In genomic region chr2:44632931-44633689, GRCh38 we compare ENCODE assay signal across 16 cellular contexts.
DNase-seq lines count a peak whose midpoint lies in the region; ATAC-seq, FAIRE-seq and TF ChIP-seq lines count a peak whose summit lies in the region.
"Had no signal": no experiment of that assay in that cellular context is flagged by ENCODE, and none has a peak within 500 bp of the region (broad histone marks: within the 10 kb centered on the region; RNA-seq: fewer than 3 reads in every experiment).

No MANE protein-coding gene starts in this region.

- H4K20me1 ChIP-seq in HepG2 (ENCODE audit: insufficient read depth, low read length) (no peaks in the 10 kb centered on the region), GM12878 (ENCODE audit: control insufficient read depth, insufficient read depth) (no peaks in the 10 kb centered on the region)

- no peak for TF ChIP-seq RAD21 in HepG2 (CRISPR knock-in tag; IDR thresholded peaks at IDR 0.05)
- no peak for TF ChIP-seq RAD21 in GM12878 (IDR thresholded peaks at IDR 0.05; ENCODE audit: insufficient read depth, low read depth, low read length)

- H3K27ac ChIP-seq in HepG2 (ENCODE audit: extremely low read length, insufficient read depth, low read length) (no peak overlapping the region), right lobe of liver (no peak overlapping the region), GM12878 (ENCODE audit: control insufficient read depth, insufficient read depth) (no peak overlapping the region)
- H3K27ac ChIP-seq: 22Rv1, GM23248 had no signal

- 74% methylated on average over 4 of the region's 4 CpGs for WGBS in HepG2 (ENCODE audit: low lambda C conversion rate)
- 84% methylated on average over 4 of the region's 4 CpGs for WGBS in right lobe of liver (ENCODE audit: insufficient coverage, low coverage, low lambda C conversion rate, missing lambda C conversion rate)
- WGBS in GM12878 (ENCODE audit: insufficient coverage, insufficient replicate concordance, low lambda C conversion rate, missing lambda C conversion rate) = 73% methylated on average over 4 of the region's 4 CpGs

- intact Hi-C loops in HepG2 (cut with micrococcal nuclease; ENCODE audit: unreplicated experiment) = no loop called here
- intact Hi-C loops in right lobe of liver (cut with DNase I) = no loop called here
- intact Hi-C loops in GM12878 (cut with micrococcal nuclease; ENCODE audit: unreplicated experiment) = no loop called here

- POLR2A ChIA-PET in HepG2 (lab: Yijun Ruan, JAX) (no interaction called here), GM12878 (lab: Charles Lee) (no interaction called here)

- H3K27me3 Mint-ChIP-seq in T-helper 1 cell treated with Interleukin-12 subunit alpha and Interleukin-12 subunit beta and Interleukin-4 antibody, amounts not matched to agents 30 μg/mL and 1 μg/mL, for 36 hours (ENCODE audit: low read depth) = no peaks in the 10 kb centered on the region
- no peaks in the 10 kb centered on the region for H3K27me3 Mint-ChIP-seq in activated naive CD8-positive, alpha-beta T cell treated with anti-CD3 and anti-CD28 coated beads for 36 hours
- H3K27me3 Mint-ChIP-seq: CD8-positive, alpha-beta memory T cell had no signal

- ATAC-seq in HepG2 (no peak), right lobe of liver (no peak), GM12878 (no peak), GM18502 (IDR thresholded peaks at IDR 0.05; ENCODE audit: poor library complexity, unreplicated experiment) (no peak)
- ATAC-seq: HCT116 had no signal

- H3K9me3 Mint-ChIP-seq in T-helper 1 cell treated with Interleukin-12 subunit alpha and Interleukin-12 subunit beta and Interleukin-4 antibody, amounts not matched to agents 30 μg/mL and 1 μg/mL, for 36 hours = peaks cover 16% of the 10 kb centered on the region
- H3K9me3 Mint-ChIP-seq in activated naive CD8-positive, alpha-beta T cell treated with anti-CD3 and anti-CD28 coated beads for 36 hours = peaks cover 6% of the 10 kb centered on the region

- no peak for TF ChIP-seq POLR2A in HepG2 (IDR thresholded peaks at IDR 0.05; ENCODE audit: insufficient read depth in 1 of 2, low read depth in 2 of 2, low read length in 2 of 2)
- no peak for TF ChIP-seq POLR2A in right lobe of liver (IDR thresholded peaks at IDR 0.05)
- TF ChIP-seq POLR2A in GM12878 (IDR thresholded peaks at IDR 0.05; ENCODE audit: low read depth, low read length) = no peak

- H3K9ac ChIP-seq in HepG2 (ENCODE audit: insufficient read depth, low read depth, low read length) = no peak overlapping the region
- no peak overlapping the region for H3K9ac ChIP-seq in GM12878 (ENCODE audit: control insufficient read depth, insufficient read depth, low read length)
- H3K9ac ChIP-seq: GM23248 had no signal

- no peaks in the 10 kb centered on the region for H3K4me1 ChIP-seq in HepG2 (ENCODE audit: insufficient read depth, low read length)
- no peaks in the 10 kb centered on the region for H3K4me1 ChIP-seq in right lobe of liver
- H3K4me1 ChIP-seq in GM12878 (ENCODE audit: control insufficient read depth, insufficient read depth, low read length) = no peaks in the 10 kb centered on the region; the same call in 1 of the 2 replicates
- H3K4me1 ChIP-seq: Caco-2 had no signal

- FAIRE-seq in HepG2 (lab: Jason Lieb, UNC) (no peak), GM12878 (lab: Jason Lieb, UNC) (no peak)
- FAIRE-seq: H54 had no signal

- peak overlapping the region; percentile 2 for H3K27ac Mint-ChIP-seq in T-helper 1 cell treated with Interleukin-12 subunit alpha and Interleukin-12 subunit beta and Interleukin-4 antibody, amounts not matched to agents 30 μg/mL and 1 μg/mL, for 36 hours
- no peak overlapping the region for H3K27ac Mint-ChIP-seq in activated naive CD8-positive, alpha-beta T cell treated with anti-CD3 and anti-CD28 coated beads for 36 hours
- H3K27ac Mint-ChIP-seq: CD14-positive monocyte had no signal

- no peaks in the 10 kb centered on the region for H3K79me2 ChIP-seq in HepG2 (ENCODE audit: insufficient read depth, low read length)
- H3K79me2 ChIP-seq in GM12878 (ENCODE audit: control insufficient read depth, insufficient read depth, low read length) = no peaks in the 10 kb centered on the region

- CTCF ChIA-PET in HepG2 (lab: Yijun Ruan, JAX; ENCODE audit: low intra/inter-chr PET ratio, low total read pairs) (no interaction called here), GM12878 (lab: Yijun Ruan, JAX) (interaction anchor here (1.3 kb wide), 1 partner anchor 34 kb away, joined by 4 read pairs; no protein-coding TSS in a partner anchor)

- SMC1A ChIA-PET in GM12878 (lab: Charles Lee; ENCODE audit: uncharacterized antibody, unreplicated experiment) = interaction anchor here (0.7 to 4.7 kb wide), 3 partner anchors 11 to 68 kb away, joined by 4 to 21 read pairs (median 4); no protein-coding TSS in a partner anchor

- in situ Hi-C loops in HepG2 (cut with HindIII; ENCODE audit: extremely low pct_ligation_motif_present, low pct_unique_long_range_greater_than_20kb) (no loop called here), GM12878 (cut with MboI) (no loop called here)

- H3K36me3 Mint-ChIP-seq in T-helper 1 cell treated with Interleukin-12 subunit alpha and Interleukin-12 subunit beta and Interleukin-4 antibody, amounts not matched to agents 30 μg/mL and 1 μg/mL, for 36 hours (ENCODE audit: low read depth) = no peaks in the 10 kb centered on the region
- H3K36me3 Mint-ChIP-seq in activated naive CD8-positive, alpha-beta T cell treated with anti-CD3 and anti-CD28 coated beads for 36 hours = peaks cover 34% of the 10 kb centered on the region

- no TSS peak for BruUV-seq in HepG2 (replicated peaks; lab: Mats Ljungman, UMichigan)
- BruUV-seq in GM12878 (replicated peaks; lab: Mats Ljungman, UMichigan) = no TSS peak

- TF ChIP-seq CTCF in HepG2 (CRISPR knock-in tag; IDR thresholded peaks at IDR 0.05) = no peak
- TF ChIP-seq CTCF in right lobe of liver (IDR thresholded peaks at IDR 0.05) = no peak
- no peak for TF ChIP-seq CTCF in GM12878 (IDR thresholded peaks at IDR 0.05 in 2 of 3, conservative IDR thresholded peaks at IDR 0.05 in 1 of 3; ENCODE audit: control insufficient read depth in 2 of 3, extremely low read depth in 1 of 3, insufficient read depth in 1 of 3, low read depth in 3 of 3, low read length in 3 of 3)

- H3K27me3 ChIP-seq in HepG2 (ENCODE audit: control insufficient read depth in 1 of 2, insufficient read depth in 2 of 2, low read length in 2 of 2) (no peaks in the 10 kb centered on the region), right lobe of liver (no peaks in the 10 kb centered on the region), GM12878 (replicated peaks in 1 of 2; ENCODE audit: control insufficient read depth in 2 of 2, insufficient read depth in 2 of 2, low read length in 1 of 2) (no peaks in the 10 kb centered on the region)

- no peak for DNase-seq in T-helper 1 cell
- no peak for DNase-seq in HepG2 (ENCODE audit: low spot score)
- DNase-seq in right lobe of liver = no peak
- DNase-seq in GM12878 (ENCODE audit: low read depth, low spot score) = no peak
- no peak for DNase-seq in activated naive CD8-positive, alpha-beta T cell treated with anti-CD3 and anti-CD28 coated beads for 36 hours
- DNase-seq: Caco-2; CD8-positive, alpha-beta memory T cell; DMS53; GM23248; IMR-90 had no signal

- H3K4me1 Mint-ChIP-seq in T-helper 1 cell treated with Interleukin-12 subunit alpha and Interleukin-12 subunit beta and Interleukin-4 antibody, amounts not matched to agents 30 μg/mL and 1 μg/mL, for 36 hours (ENCODE audit: low read depth) = peaks cover 4% of the 10 kb centered on the region
- peaks cover 11% of the 10 kb centered on the region for H3K4me1 Mint-ChIP-seq in activated naive CD8-positive, alpha-beta T cell treated with anti-CD3 and anti-CD28 coated beads for 36 hours
- H3K4me1 Mint-ChIP-seq: CD14-positive monocyte had no signal

- H2AFZ ChIP-seq in HepG2 (ENCODE audit: low read length) (no peak overlapping the region), GM12878 (ENCODE audit: control insufficient read depth, low read depth, low read length) (no peak overlapping the region)
- H2AFZ ChIP-seq: GM23248 had no signal

- RAD21 ChIA-PET in GM12878 (lab: Charles Lee; ENCODE audit: unreplicated experiment) = interaction anchor here (1.5 kb wide), 1 partner anchor 35 kb away, joined by 4 read pairs; no protein-coding TSS in a partner anchor

- H3K36me3 ChIP-seq in HepG2 (replicated peaks in 1 of 2; ENCODE audit: control insufficient read depth in 1 of 2, insufficient read depth in 2 of 2, low read length in 2 of 2) (no peaks in the 10 kb centered on the region), right lobe of liver (no peaks in the 10 kb centered on the region), GM12878 (ENCODE audit: control insufficient read depth in 2 of 2, insufficient read depth in 2 of 2, low read length in 1 of 2) (no peaks in the 10 kb centered on the region)

- TF ChIP-seq EP300 in HepG2 (IDR thresholded peaks at IDR 0.05; ENCODE audit: low read depth in 2 of 2, low read length in 2 of 2) (no peak), HepG2 (CRISPR knock-in tag; IDR thresholded peaks at IDR 0.05; ENCODE audit: borderline replicate concordance) (no peak), GM12878 (IDR thresholded peaks at IDR 0.05; ENCODE audit: borderline replicate concordance in 1 of 2, control insufficient read depth in 1 of 2, low read depth in 2 of 2, low read length in 2 of 2) (no peak)

- H3K4me2 ChIP-seq in HepG2 (ENCODE audit: low read depth, low read length) (no peak overlapping the region), GM12878 (ENCODE audit: control insufficient read depth, insufficient read depth) (no peak overlapping the region)

- H3K4me3 Mint-ChIP-seq in T-helper 1 cell treated with Interleukin-12 subunit alpha and Interleukin-12 subunit beta and Interleukin-4 antibody, amounts not matched to agents 30 μg/mL and 1 μg/mL, for 36 hours = no peak overlapping the region
- no peak overlapping the region for H3K4me3 Mint-ChIP-seq in activated naive CD8-positive, alpha-beta T cell treated with anti-CD3 and anti-CD28 coated beads for 36 hours
- H3K4me3 Mint-ChIP-seq: CD14-positive monocyte; CD8-positive, alpha-beta memory T cell had no signal

- H3K9me3 ChIP-seq in HepG2 (ENCODE audit: low read length) (no peaks in the 10 kb centered on the region), right lobe of liver (no peaks in the 10 kb centered on the region), GM12878 (replicated peaks; ENCODE audit: control insufficient read depth, insufficient read depth, low read length) (peaks cover 7% of the 10 kb centered on the region)

- H3K4me3 ChIP-seq in HepG2 (replicated peaks in 1 of 3; ENCODE audit: insufficient read depth in 1 of 3, low read depth in 2 of 3, low read length in 3 of 3) = no peak overlapping the region
- H3K4me3 ChIP-seq in right lobe of liver = no peak overlapping the region
- H3K4me3 ChIP-seq in GM12878 = no peak overlapping the region
- H3K4me3 ChIP-seq: GM23248 had no signal

TF ChIP-seq in HepG2, 621 proteins besides CTCF, POLR2A, EP300 and RAD21:
- TF ChIP-seq CEBPG (CRISPR knock-in tag; IDR thresholded peaks at IDR 0.05) (no peak), ZNF317 (CRISPR knock-in tag; IDR thresholded peaks at IDR 0.05) (peak; percentile 73; the same call in 1 of the 2 replicates)

TF ChIP-seq in GM12878, 131 proteins besides CTCF, POLR2A, EP300 and RAD21 (continues in another document):
- TF ChIP-seq NFIC (IDR thresholded peaks at IDR 0.05; ENCODE audit: low read depth, low read length) (no peak), CBX5 (IDR thresholded peaks at IDR 0.05; ENCODE audit: low read depth) (0 out of 2 replicates have a peak, but pooled peaks have one; percentile 60), NR2C2 (IDR thresholded peaks at IDR 0.05; ENCODE audit: borderline replicate concordance, control insufficient read depth, insufficient read length, low read depth) (no peak), ESRRA (IDR thresholded peaks at IDR 0.05; ENCODE audit: low read length) (no peak)
